20 cellular contexts compared by ENCODE assay signal in the genomic region with DNA sequence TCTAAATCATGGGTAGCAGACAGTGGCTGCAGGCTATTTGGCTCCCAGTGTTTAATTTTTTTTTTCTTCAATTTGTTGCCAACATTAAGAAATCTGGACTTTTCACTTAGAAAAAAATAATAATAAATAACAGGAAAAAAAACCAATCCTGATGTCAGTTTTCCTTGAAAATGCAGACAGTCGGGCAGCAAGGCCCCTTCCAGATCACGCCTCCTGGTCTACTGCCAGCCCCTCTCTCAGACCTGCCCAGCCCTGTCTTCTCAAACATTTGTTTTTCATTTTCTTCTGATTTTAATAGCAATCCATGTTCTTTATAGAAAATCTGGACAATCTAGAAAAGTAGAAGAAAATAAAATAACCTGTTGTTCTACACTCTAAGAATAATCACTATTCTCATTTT. TPM values are rescaled to one million over a fixed set of nuclear protein-coding genes. Genes with fewer than 3 reads are reported as not detected.
A peak's percentile ranks its signal among the peaks of the same experiment; 100 is the strongest.
DNase-seq lines count a peak whose midpoint lies in the region; ATAC-seq, FAIRE-seq and TF ChIP-seq lines count a peak whose summit lies in the region.
"Had no signal": no experiment of that assay in that cellular context is flagged by ENCODE, and none has a peak within 500 bp of the region (broad histone marks: within the 10 kb centered on the region; RNA-seq: fewer than 3 reads in every experiment).

No MANE protein-coding gene starts in this region.

- H3K4me1 Mint-ChIP-seq in T-helper 2 cell treated with Interferon-gamma antibody and Interleukin-4, amounts not matched to agents 5 μg/mL and 100 μg/mL, for 36 hours (ENCODE audit: low read depth): no peaks in the 10 kb centered on the region

- peaks cover 34% of the 10 kb centered on the region for H3K36me3 Mint-ChIP-seq in T-helper 2 cell treated with Interferon-gamma antibody and Interleukin-4, amounts not matched to agents 5 μg/mL and 100 μg/mL, for 36 hours (ENCODE audit: low read depth)
- H3K36me3 Mint-ChIP-seq: natural killer cell treated with Interleukin-12 subunit alpha and Interleukin-12 subunit beta and Interleukin-15 and Interleukin-18, amount 100 ng/mL, for 72 hours had no signal

- H3K4me3 ChIP-seq in ACC112 (ENCODE audit: low read depth, low read length) (no peak overlapping the region), adrenal gland (no peak overlapping the region)
- H3K4me3 ChIP-seq: lung, thoracic aorta had no signal

- H3K36me3 ChIP-seq in ACC112 (ENCODE audit: insufficient read depth, low read length): peaks cover 18% of the 10 kb centered on the region
- H3K36me3 ChIP-seq in adrenal gland (replicated peaks in 1 of 2): peaks cover 0 to 46% of the 10 kb centered on the region in 2 donors

- H3K4me1 ChIP-seq in ACC112 (ENCODE audit: control insufficient read depth, insufficient read depth, low read length, unreplicated experiment) (peaks cover 17% of the 10 kb centered on the region), adrenal gland (replicated peaks in 1 of 2) (peaks cover 20 to 28% of the 10 kb centered on the region in 2 donors)

- DNase-seq in adrenal gland (peak; percentile 54 to 81 (median 68)), left ventricle myocardium superior (peak; percentile 80), sciatic nerve (ENCODE audit: low spot score) (peak; percentile 88), GM19239 (ENCODE audit: insufficient read length, low spot score) (no peak), germinal center (ENCODE audit: low spot score) (no peak)
- DNase-seq in stimulated activated CD4-positive, alpha-beta T cell treated with anti-CD3 and anti-CD28 coated beads, Interleukin-2, amount 100 ng/mL, for 48 hours: no peak
- DNase-seq in T-helper 2 cell treated with Interferon-gamma antibody and Interleukin-4, amounts not matched to agents 5 μg/mL and 100 μg/mL, for 36 hours (ENCODE audit: low spot score): no peak
- DNase-seq: activated B cell treated with CpG ODN at 0.5 μM for 24 hours; activated gamma-delta T cell; Caco-2; H9; NCI-H2081; NCI-H510A treated with DMSO at 0.1 percent for 48 hours; stimulated activated CD4-positive, alpha-beta T cell treated with anti-CD3 and anti-CD28 coated beads, Interleukin-2, amount 100 ng/mL, for 24 hours had no signal

- no peak for TF ChIP-seq CTCF in adrenal gland (IDR thresholded peaks at IDR 0.05)

- H3K27ac Mint-ChIP-seq in T-helper 2 cell treated with Interferon-gamma antibody and Interleukin-4, amounts not matched to agents 5 μg/mL and 100 μg/mL, for 36 hours: no peak overlapping the region

- H3K27me3 Mint-ChIP-seq in T-helper 2 cell treated with Interferon-gamma antibody and Interleukin-4, amounts not matched to agents 5 μg/mL and 100 μg/mL, for 36 hours (ENCODE audit: low read depth): no peaks in the 10 kb centered on the region
- H3K27me3 Mint-ChIP-seq: activated B cell treated with CpG ODN at 0.5 μM for 24 hours; dendritic cell treated with granulocyte-macrophage colony-stimulating factor and Interleukin-4, amounts not matched to agents 40 ng/mL and 50 ng/mL, for 4 days had no signal

- WGBS in adrenal gland, 4 donors: 22 to 27% (median 26%) methylated on average over 2 of the region's 2 CpGs

- H3K9me3 Mint-ChIP-seq in T-helper 2 cell treated with Interferon-gamma antibody and Interleukin-4, amounts not matched to agents 5 μg/mL and 100 μg/mL, for 36 hours: no peaks in the 10 kb centered on the region
- H3K9me3 Mint-ChIP-seq: activated B cell treated with CpG ODN at 0.5 μM for 24 hours; dendritic cell treated with granulocyte-macrophage colony-stimulating factor and Interleukin-4, amounts not matched to agents 40 ng/mL and 50 ng/mL, for 4 days; H9; natural killer cell treated with Interleukin-12 subunit alpha and Interleukin-12 subunit beta and Interleukin-15 and Interleukin-18, amount 100 ng/mL, for 72 hours had no signal

- TF ChIP-seq POLR2A in adrenal gland (IDR thresholded peaks at IDR 0.05): no peak

- no peaks in the 10 kb centered on the region for H3K9me3 ChIP-seq in adrenal gland (replicated peaks in 1 of 3)
- H3K9me3 ChIP-seq: Caco-2, thoracic aorta had no signal

- no peaks in the 10 kb centered on the region for H3K27me3 ChIP-seq in ACC112 (ENCODE audit: insufficient read depth, low read length)
- no peaks in the 10 kb centered on the region for H3K27me3 ChIP-seq in adrenal gland

- H3K27ac ChIP-seq in ACC112 (ENCODE audit: low read depth, low read length) (peak overlapping the region; percentile 38), adrenal gland (peak overlapping the region in 3 of 5 donors; percentile 27 to 72 (median 39))
- H3K27ac ChIP-seq: thoracic aorta had no signal

- no peak for FAIRE-seq in GM19239 (lab: Jason Lieb, UNC)
- FAIRE-seq: GM12892 had no signal

- no peak overlapping the region for H3K4me3 Mint-ChIP-seq in T-helper 2 cell treated with Interferon-gamma antibody and Interleukin-4, amounts not matched to agents 5 μg/mL and 100 μg/mL, for 36 hours
- H3K4me3 Mint-ChIP-seq: activated B cell treated with CpG ODN at 0.5 μM for 24 hours; dendritic cell treated with granulocyte-macrophage colony-stimulating factor and Interleukin-4, amounts not matched to agents 40 ng/mL and 50 ng/mL, for 4 days; H9; natural killer cell treated with Interleukin-12 subunit alpha and Interleukin-12 subunit beta and Interleukin-15 and Interleukin-18, amount 100 ng/mL, for 72 hours had no signal

- H2AFZ ChIP-seq in ACC112 (ENCODE audit: low read length, unreplicated experiment): no peak overlapping the region

- ATAC-seq in left ventricle myocardium superior (peak; percentile 81), sciatic nerve (peak; percentile 92)
- ATAC-seq: natural killer cell treated with Interleukin-12 subunit alpha and Interleukin-12 subunit beta and Interleukin-15 and Interleukin-18, amount 100 ng/mL, for 72 hours had no signal

- intact Hi-C loops in adrenal gland (cut with DNase I): no loop called here
- intact Hi-C loops in left ventricle myocardium superior (cut with micrococcal nuclease): no loop called here
- intact Hi-C loops in sciatic nerve (cut with DNase I): no loop called here

- peaks cover 39% of the 10 kb centered on the region for H3K79me2 ChIP-seq in ACC112 (ENCODE audit: control insufficient read depth, insufficient read depth, low read length, unreplicated experiment)

RNA-seq across cellular contexts. Expression of a gene that starts 15.5 kb away (rescaled TPM):
- total RNA-seq in adrenal gland (10 to 100 TPM; 44.5 to 75.8 (median 64.0) TPM), left ventricle myocardium superior (35.1 TPM), sciatic nerve (70.1 TPM)
- 10 to 100 TPM; 50.3 to 87.4 (median 57.4) TPM for polyA plus RNA-seq in adrenal gland

Comparison
In these comparisons a context has a peak if more than half of its experiments do, and no peak if none do; other contexts are left out.
1. DNase-seq: peak in adrenal gland (7 of 7), left ventricle myocardium superior (single experiment) and sciatic nerve (single experiment); none in GM19239 (single experiment), stimulated activated CD4-positive, alpha-beta T cell treated with anti-CD3 and anti-CD28 coated beads, Interleukin-2, amount 100 ng/mL, for 48 hours (0 of 2), germinal center (single experiment) and T-helper 2 cell treated with Interferon-gamma antibody and Interleukin-4, amounts not matched to agents 5 μg/mL and 100 μg/mL, for 36 hours (single experiment).